7 cellular contexts compared by ENCODE assay signal in genomic region chr3:184250167-184250828, GRCh38. TPM values are rescaled to one million over a fixed set of nuclear protein-coding genes. Genes with fewer than 3 reads are reported as not detected.
DNase-seq lines count a peak whose midpoint lies in the region; ATAC-seq and TF ChIP-seq lines count a peak whose summit lies in the region.

No MANE protein-coding gene starts in this region.

- peak overlapping the region; percentile 61 to 86 (median 84) for H3K27ac ChIP-seq in sigmoid colon

- intact Hi-C loops in sigmoid colon (cut with DNase I) = loop anchor here (1.0 kb wide), 1 partner anchor 355 kb away; no protein-coding TSS in a partner anchor

- peak; percentile 66 for ATAC-seq in GM18498 (IDR thresholded peaks at IDR 0.05; ENCODE audit: unreplicated experiment)
- ATAC-seq in HG02970 (IDR thresholded peaks at IDR 0.05; ENCODE audit: low FRiP score, unreplicated experiment) = peak; percentile 41

- TF ChIP-seq POLR2A in sigmoid colon (IDR thresholded peaks at IDR 0.05) = no peak

- 13% methylated on average over 20 of the region's 20 CpGs for WGBS in sigmoid colon, 2 donors

- no peaks in the 10 kb centered on the region for H3K27me3 ChIP-seq in sigmoid colon

- DNase-seq in NCI-H1694 treated with DMSO at 0.1 percent for 48 hours (lab: John Stamatoyannopoulos, UW) (peak; percentile 94), T-helper 2 cell (peak; percentile 62 to 88 (median 79)), astrocyte of the hippocampus (ENCODE audit: low read depth, low spot score) (peak; percentile 88), iPS DF 19.7 (ENCODE audit: low read depth, low spot score) (peak; percentile 84), sigmoid colon (peak; percentile 88)

- H3K4me3 ChIP-seq in sigmoid colon = peak overlapping the region; percentile 71 to 88 (median 81)

- peaks cover 0 to 28% (median 15%) of the 10 kb centered on the region in 4 donors for H3K4me1 ChIP-seq in sigmoid colon

- TF ChIP-seq CTCF in sigmoid colon (IDR thresholded peaks at IDR 0.05) = peak; percentile 42 to 93 (median 86)

- H3K9me3 ChIP-seq in sigmoid colon = no peaks in the 10 kb centered on the region

- peaks cover 0 to 4% (median 1%) of the 10 kb centered on the region in 4 donors for H3K36me3 ChIP-seq in sigmoid colon

- no peak for TF ChIP-seq EP300 in sigmoid colon (IDR thresholded peaks at IDR 0.05)

RNA-seq across cellular contexts. Expression of gene EEF1AKMT4, which starts 0.8 kb away (rescaled TPM):
- 1 to 10 TPM; 1.4 to 3.9 (median 2.4) TPM for total RNA-seq in sigmoid colon
- 1 to 10 TPM; 4.2 to 6.5 (median 5.3) TPM for polyA plus RNA-seq in sigmoid colon

RNA-seq across cellular contexts. Expression of gene ALG3, which starts 1.5 kb away (rescaled TPM):
- 10 to 100 TPM; 29.6 to 46.8 (median 38.4) TPM for total RNA-seq in sigmoid colon
- 10 to 100 TPM in 2 of 3 donors, 1 to 10 TPM in 1; 9.9 to 39.7 (median 10.8) TPM for polyA plus RNA-seq in sigmoid colon

RNA-seq across cellular contexts. Expression of gene CAMK2N2, which starts 11.1 kb away (rescaled TPM):
- under 1 TPM in 1 of 4 donors, not detected in 3; 0.71 TPM for total RNA-seq in sigmoid colon
- under 1 TPM in 1 of 3 donors, not detected in 2; 0.28 TPM for polyA plus RNA-seq in sigmoid colon

RNA-seq across cellular contexts. Expression of gene VWA5B2, which starts 20.9 kb away (rescaled TPM):
- under 1 TPM in 2 of 4 donors, not detected in 2; 0.36 to 0.83 TPM for total RNA-seq in sigmoid colon
- 1 to 10 TPM in 1 of 3 donors, under 1 TPM in 2; 0.23 to 1.0 (median 0.60) TPM for polyA plus RNA-seq in sigmoid colon

RNA-seq across cellular contexts. Expression of gene ECE2, which starts 25.5 kb away (rescaled TPM):
- 1 to 10 TPM in 3 of 4 donors, under 1 TPM in 1; 0.49 to 2.9 (median 1.7) TPM for total RNA-seq in sigmoid colon
- polyA plus RNA-seq in sigmoid colon = under 1 TPM in 1 of 3 donors, not detected in 2; 0.63 TPM

Comparison
In these comparisons a context has a peak if more than half of its experiments do, and no peak if none do; other contexts are left out.
1. Peak in every context shown above with its lines: DNase-seq, ATAC-seq, H3K4me3 ChIP-seq and H3K27ac ChIP-seq.